ENCODE assay signal across 8 cellular contexts in genomic region chr12:52903855-52904508, GRCh38. TPM values are rescaled to one million over a fixed set of nuclear protein-coding genes. Genes with fewer than 3 reads are reported as not detected.
DNase-seq lines count a peak whose midpoint lies in the region; ATAC-seq and TF ChIP-seq lines count a peak whose summit lies in the region.

No MANE protein-coding gene starts in this region.

- DNase-seq in MV-4-11 (lab: John Stamatoyannopoulos, UW), result peak; percentile 79
- peak; percentile 63 for DNase-seq in activated CD8-positive, alpha-beta memory T cell treated with anti-CD3 and anti-CD28 coated beads, Interleukin-2, amount 10 ng/mL, durations not matched to agents 7 days and 5 days
- peak; percentile 73 for DNase-seq in fibroblast of villous mesenchyme (ENCODE audit: low read depth)
- DNase-seq in osteocyte (ENCODE audit: extremely low spot score, unreplicated experiment), result no peak
- DNase-seq in hepatic stellate cell (ENCODE audit: low spot score), result no peak

- H3K27ac Mint-ChIP-seq in activated CD8-positive, alpha-beta memory T cell treated with anti-CD3 and anti-CD28 coated beads, Interleukin-2, amount 10 ng/mL, durations not matched to agents 7 days and 5 days, result peak overlapping the region; percentile 74
- H3K27ac Mint-ChIP-seq in osteocyte (ENCODE audit: unreplicated experiment), result peak overlapping the region; percentile 74

- peak; percentile 69 for ATAC-seq in GM18511 (IDR thresholded peaks at IDR 0.05; ENCODE audit: unreplicated experiment)
- peak; percentile 77 for ATAC-seq in activated CD8-positive, alpha-beta memory T cell treated with anti-CD3 and anti-CD28 coated beads, Interleukin-2, amount 10 ng/mL, durations not matched to agents 7 days and 5 days
- no peak for ATAC-seq in HG02973 (IDR thresholded peaks at IDR 0.05; ENCODE audit: unreplicated experiment)

- peak overlapping the region; percentile 97 for H3K27ac ChIP-seq in 22Rv1

- H3K27me3 Mint-ChIP-seq in activated CD8-positive, alpha-beta memory T cell treated with anti-CD3 and anti-CD28 coated beads, Interleukin-2, amount 10 ng/mL, durations not matched to agents 7 days and 5 days, result no peaks in the 10 kb centered on the region
- H3K27me3 Mint-ChIP-seq in osteocyte (ENCODE audit: unreplicated experiment), result no peaks in the 10 kb centered on the region

- peak overlapping the region; percentile 59 for H3K4me3 ChIP-seq in fibroblast of villous mesenchyme (ENCODE audit: low read depth, low read length)

- TF ChIP-seq CTCF in 22Rv1 (IDR thresholded peaks at IDR 0.05) (no peak), fibroblast of villous mesenchyme (IDR thresholded peaks at IDR 0.05; ENCODE audit: insufficient read depth, low read depth, low read length) (no peak), osteocyte (IDR thresholded peaks at IDR 0.05) (no peak)

- no peaks in the 10 kb centered on the region for H3K36me3 Mint-ChIP-seq in activated CD8-positive, alpha-beta memory T cell treated with anti-CD3 and anti-CD28 coated beads, Interleukin-2, amount 10 ng/mL, durations not matched to agents 7 days and 5 days
- H3K36me3 Mint-ChIP-seq in osteocyte (ENCODE audit: unreplicated experiment), result no peaks in the 10 kb centered on the region

- H3K4me1 Mint-ChIP-seq in activated CD8-positive, alpha-beta memory T cell treated with anti-CD3 and anti-CD28 coated beads, Interleukin-2, amount 10 ng/mL, durations not matched to agents 7 days and 5 days, result peaks cover 4% of the 10 kb centered on the region
- peaks cover 16% of the 10 kb centered on the region for H3K4me1 Mint-ChIP-seq in osteocyte (ENCODE audit: unreplicated experiment)

- no peaks in the 10 kb centered on the region for H3K9me3 Mint-ChIP-seq in activated CD8-positive, alpha-beta memory T cell treated with anti-CD3 and anti-CD28 coated beads, Interleukin-2, amount 10 ng/mL, durations not matched to agents 7 days and 5 days (ENCODE audit: low read depth)
- no peaks in the 10 kb centered on the region for H3K9me3 Mint-ChIP-seq in osteocyte (ENCODE audit: unreplicated experiment)

- peak overlapping the region; percentile 51 for H3K4me3 Mint-ChIP-seq in activated CD8-positive, alpha-beta memory T cell treated with anti-CD3 and anti-CD28 coated beads, Interleukin-2, amount 10 ng/mL, durations not matched to agents 7 days and 5 days
- peak overlapping the region; percentile 49 for H3K4me3 Mint-ChIP-seq in osteocyte (ENCODE audit: unreplicated experiment)

- CTCF ChIA-PET in activated CD8-positive, alpha-beta memory T cell treated with anti-CD3 and anti-CD28 coated beads, Interleukin-2, amount 10 ng/mL, durations not matched to agents 7 days and 5 days (lab: Charles Lee), result interaction anchor here (3.9 kb wide), 1 partner anchor 19 kb away, joined by 16 read pairs; no protein-coding TSS in a partner anchor

RNA-seq across cellular contexts. Expression of gene KRT8, which starts 0.9 kb away (rescaled TPM):
- under 1 TPM; 0.26 to 0.41 TPM for total RNA-seq in activated CD8-positive, alpha-beta memory T cell treated with anti-CD3 and anti-CD28 coated beads, Interleukin-2, amount 10 ng/mL, durations not matched to agents 7 days and 5 days
- total RNA-seq in fibroblast of villous mesenchyme (57.0 and 74.7 TPM in 2 replicates), osteocyte (18.6 and 19.8 TPM in 2 replicates)

RNA-seq across cellular contexts. Expression of gene KRT18, which starts 44.9 kb away (rescaled TPM):
- under 1 TPM; 0.54 to 0.99 TPM for total RNA-seq in activated CD8-positive, alpha-beta memory T cell treated with anti-CD3 and anti-CD28 coated beads, Interleukin-2, amount 10 ng/mL, durations not matched to agents 7 days and 5 days
- total RNA-seq in fibroblast of villous mesenchyme (989 and 1,804 TPM in 2 replicates), osteocyte (69.2 and 72.5 TPM in 2 replicates)

RNA-seq across cellular contexts. Expression of gene KRT78, which starts 55.2 kb away (rescaled TPM):
- not detected for total RNA-seq in activated CD8-positive, alpha-beta memory T cell treated with anti-CD3 and anti-CD28 coated beads, Interleukin-2, amount 10 ng/mL, durations not matched to agents 7 days and 5 days
- total RNA-seq in fibroblast of villous mesenchyme, result not detected in 2 replicates
- total RNA-seq in osteocyte, result not detected in 2 replicates

Comparison
In these comparisons a context has a peak if more than half of its experiments do, and no peak if none do; other contexts are left out.
1. DNase-seq: peak in MV-4-11 (single experiment), activated CD8-positive, alpha-beta memory T cell treated with anti-CD3 and anti-CD28 coated beads, Interleukin-2, amount 10 ng/mL, durations not matched to agents 7 days and 5 days (single experiment) and fibroblast of villous mesenchyme (single experiment); none in osteocyte (single experiment) and hepatic stellate cell (single experiment).
2. RNA of gene KRT8, which starts 0.9 kb away (total RNA-seq): 57.0 to 74.7 TPM in fibroblast of villous mesenchyme and 18.6 to 19.8 TPM in osteocyte; 0.26 to 0.41 TPM in activated CD8-positive, alpha-beta memory T cell treated with anti-CD3 and anti-CD28 coated beads, Interleukin-2, amount 10 ng/mL, durations not matched to agents 7 days and 5 days; every median in the first group is over 10 times any median in the second.
3. RNA of gene KRT18, which starts 44.9 kb away (total RNA-seq): 989 to 1,804 TPM in fibroblast of villous mesenchyme and 69.2 to 72.5 TPM in osteocyte; 0.54 to 0.99 TPM in activated CD8-positive, alpha-beta memory T cell treated with anti-CD3 and anti-CD28 coated beads, Interleukin-2, amount 10 ng/mL, durations not matched to agents 7 days and 5 days; every median in the first group is over 10 times any median in the second.